21 cellular contexts compared by ENCODE assay signal in the genomic region with DNA sequence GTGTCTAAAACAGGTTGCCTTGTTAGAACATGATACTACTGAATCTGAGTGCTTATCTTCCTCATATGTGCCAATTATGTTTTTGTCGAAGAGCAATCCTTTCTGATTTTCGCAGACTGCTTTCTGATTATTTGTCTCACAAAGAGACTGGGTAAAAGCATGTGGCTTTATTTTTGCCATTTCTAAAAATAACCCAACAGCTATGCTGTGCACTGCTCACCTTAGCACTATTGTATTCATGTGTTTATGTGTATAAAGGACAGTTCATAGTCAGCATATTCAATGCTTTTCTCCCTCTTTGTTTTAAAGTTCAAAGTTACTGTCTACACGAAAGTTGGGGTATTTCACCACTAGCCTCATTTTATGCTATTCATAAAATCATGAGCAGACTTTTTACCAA.
DNase-seq lines count a peak whose midpoint lies in the region; ATAC-seq, FAIRE-seq and TF ChIP-seq lines count a peak whose summit lies in the region.
"Had no signal": no experiment of that assay in that cellular context is flagged by ENCODE, and none has a peak within 500 bp of the region (broad histone marks: within the 10 kb centered on the region; RNA-seq: fewer than 3 reads in every experiment).

No MANE protein-coding gene starts in this region.

- no peaks in the 10 kb centered on the region for H3K9me2 ChIP-seq in SU-DHL-6 (replicated peaks; ENCODE audit: insufficient read depth, low read length)

- no peak for DNase-seq in cardiac muscle cell (ENCODE audit: low read depth in 1 of 2, low spot score in 1 of 2)
- no peak for DNase-seq in Right ventricle myocardium inferior (ENCODE audit: missing footprints)
- DNase-seq in HTR-8/SVneo (ENCODE audit: insufficient read length, low spot score): no peak
- peak; percentile 1 for DNase-seq in pons (ENCODE audit: low spot score)
- no peak for DNase-seq in left lobe of liver (ENCODE audit: low spot score)
- DNase-seq in coronary artery (ENCODE audit: low spot score): no peak
- no peak for DNase-seq in NOMO-1 (lab: John Stamatoyannopoulos, UW; ENCODE audit: unreplicated experiment in 2 of 2)
- DNase-seq: BE2C; CD8-positive, alpha-beta T cell; COR-L47; DMS153; DMS79 treated with DMSO at 0.1 percent for 48 hours; EL; GDM1; HCEC 1CT; HFFc6 had no signal

- H3K4me2 ChIP-seq in SU-DHL-6 (ENCODE audit: low read depth, low read length, poor library complexity, severe bottlenecking): peak overlapping the region; percentile 43

- H3K4me1 ChIP-seq in cardiac muscle cell (ENCODE audit: low read depth): peaks cover 10% of the 10 kb centered on the region

- intact Hi-C loops in Right ventricle myocardium inferior (cut with DNase I): no loop called here

- no peak overlapping the region for H3K4me3 ChIP-seq in cardiac muscle cell
- peak overlapping the region; percentile 10 for H3K4me3 ChIP-seq in SU-DHL-6 (ENCODE audit: insufficient read depth, low read length, poor library complexity, severe bottlenecking)
- H3K4me3 ChIP-seq in coronary artery: no peak overlapping the region

- ATAC-seq in Right ventricle myocardium inferior: no peak
- no peak for ATAC-seq in left lobe of liver
- ATAC-seq: CD8-positive, alpha-beta T cell had no signal

- H3F3A ChIP-seq in SU-DHL-6 (ENCODE audit: insufficient read depth): peaks cover 16% of the 10 kb centered on the region; the same call in 1 of the 2 replicates

- peak overlapping the region; percentile 14; the same call in 1 of the 2 replicates for H3K9ac ChIP-seq in SU-DHL-6 (ENCODE audit: low read length)

- H3K9me3 ChIP-seq in cardiac muscle cell (ENCODE audit: low read depth) (no peaks in the 10 kb centered on the region), SU-DHL-6 (ENCODE audit: insufficient read depth, low read length) (no peaks in the 10 kb centered on the region)
- H3K9me3 ChIP-seq: BE2C had no signal

- H3K27me3 ChIP-seq in cardiac muscle cell (no peaks in the 10 kb centered on the region), SU-DHL-6 (ENCODE audit: low read length) (no peaks in the 10 kb centered on the region)
- H3K27me3 ChIP-seq: BE2C had no signal

- no peak overlapping the region for H2AFZ ChIP-seq in SU-DHL-6 (ENCODE audit: low read depth, low read length, severe bottlenecking)

- TF ChIP-seq CTCF in cardiac muscle cell (IDR thresholded peaks at IDR 0.05; ENCODE audit: low read depth, low read length) (no peak), SU-DHL-6 (IDR thresholded peaks at IDR 0.05; ENCODE audit: insufficient read depth, low read length, poor library complexity, severe bottlenecking) (no peak), coronary artery (IDR thresholded peaks at IDR 0.05) (no peak)

- peak overlapping the region; percentile 7 for H3K27ac ChIP-seq in cardiac muscle cell
- H3K27ac ChIP-seq in SU-DHL-6 (ENCODE audit: low read depth, low read length): peak overlapping the region; percentile 45
- H3K27ac ChIP-seq in coronary artery: no peak overlapping the region
- H3K27ac ChIP-seq: HL-60 had no signal

- FAIRE-seq in HTR-8/SVneo (lab: Jason Lieb, UNC): peak; percentile 9
- FAIRE-seq: A204.1, D721Med, GM12892 had no signal

- H3K36me3 ChIP-seq in cardiac muscle cell (no peaks in the 10 kb centered on the region), SU-DHL-6 (ENCODE audit: low read length) (no peaks in the 10 kb centered on the region)
- H3K36me3 ChIP-seq: BE2C had no signal

- no peaks in the 10 kb centered on the region for H3K79me2 ChIP-seq in SU-DHL-6 (ENCODE audit: insufficient read depth, low read length)

- H4K20me1 ChIP-seq in SU-DHL-6 (ENCODE audit: low read depth, low read length): no peaks in the 10 kb centered on the region

Comparison
In these comparisons a context has a peak if more than half of its experiments do, and no peak if none do; other contexts are left out.
1. H3K27ac ChIP-seq: peak in cardiac muscle cell (single experiment) and SU-DHL-6 (single experiment); none in coronary artery (0 of 2).